Comparison of ENCODE assay signal across 29 cellular contexts in the genomic region with DNA sequence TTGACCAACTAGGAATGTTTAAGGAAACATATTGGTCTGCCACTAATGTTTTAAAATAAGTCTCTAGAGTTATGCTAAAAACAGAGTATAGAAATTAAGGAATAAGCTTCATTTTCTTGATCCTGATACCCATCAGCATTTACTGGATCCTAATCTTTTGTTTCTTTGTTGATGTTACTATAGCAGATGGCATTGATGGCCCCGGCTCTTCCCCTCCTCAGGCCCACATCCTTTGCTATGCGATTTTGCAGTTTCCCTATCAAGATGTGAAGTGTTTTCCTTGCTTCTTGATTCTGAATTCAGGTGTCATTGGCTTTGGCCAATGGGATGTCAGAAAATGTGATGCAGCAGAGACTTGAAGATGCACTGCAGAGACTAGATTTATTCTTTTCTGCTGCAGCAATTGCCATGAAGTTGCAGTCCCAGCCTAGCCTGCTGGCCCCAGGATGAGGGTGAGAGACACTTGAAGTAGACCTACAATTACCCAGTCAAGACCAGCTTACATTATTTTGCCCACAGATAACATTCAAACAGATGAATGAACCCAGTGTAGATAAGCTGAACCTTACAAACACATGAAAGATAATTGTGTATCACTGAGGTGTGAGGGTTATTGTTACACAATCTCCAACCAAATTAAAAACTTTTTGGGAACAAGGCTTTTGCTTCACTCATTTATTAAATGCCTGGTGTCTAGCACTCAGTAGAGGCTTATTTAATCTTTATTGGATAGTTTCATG.
"Had no signal": no experiment of that assay in that cellular context is flagged by ENCODE, and none has a peak within 500 bp of the region (broad histone marks: within the 10 kb centered on the region; RNA-seq: fewer than 3 reads in every experiment).

No MANE protein-coding gene starts in this region.

- DNase-seq: activated CD4-positive, alpha-beta memory T cell treated with anti-CD3 and anti-CD28 coated beads for 36 hours; activated CD4-positive, alpha-beta T cell treated with anti-CD3 and anti-CD28 coated beads for 36 hours; activated CD4-positive, alpha-beta T cell treated with anti-CD3 and anti-CD28 coated beads, Interleukin-2, amount 10 ng/mL, durations not matched to agents 24 days and 14 days; activated CD4-positive, CD25-positive, alpha-beta regulatory T cell; activated CD4-positive, CD25-positive, alpha-beta regulatory T cell treated with anti-CD3 and anti-CD28 coated beads, Interleukin-2, amount 50 U/mL, for 72 hours; activated CD8-positive, alpha-beta memory T cell treated with anti-CD3 and anti-CD28 coated beads, Interleukin-2, amount 10 ng/mL, durations not matched to agents 7 days and 5 days; activated CD8-positive, alpha-beta memory T cell treated with anti-CD3 and anti-CD28 coated beads, Interleukin-2, amount 50 U/mL, for 4 hours; activated CD8-positive, alpha-beta T cell treated with anti-CD3 and anti-CD28 coated beads, Interleukin-2, amount 10 ng/mL, durations not matched to agents 7 days and 5 days; activated gamma-delta T cell treated with Interleukin-2 at 50 U/mL for 16 hours; activated naive CD4-positive, alpha-beta T cell treated with anti-CD3 and anti-CD28 coated beads for 36 hours; activated naive CD8-positive, alpha-beta T cell treated with anti-CD3 and anti-CD28 coated beads, Interleukin-2, amount 10 ng/mL, durations not matched to agents 7 days and 5 days; activated T-cell treated with anti-CD3 and anti-CD28 coated beads, Interleukin-2, amount 50 U/mL, for 1 hour; activated T-cell treated with anti-CD3 and anti-CD28 coated beads, Interleukin-2, amount 50 U/mL, for 72 hours; central memory CD4-positive, alpha-beta T cell; cerebellar nuclear complex; colonic mucosa; effector CD8-positive, alpha-beta T cell; esophagus squamous epithelium; head of caudate nucleus; T-helper 2 cell had no signal

- H3K27ac ChIP-seq: ascending aorta, breast epithelium, cardiac muscle cell, colonic mucosa, epithelial cell of prostate, esophagus squamous epithelium had no signal

- H3K27me3 ChIP-seq: ascending aorta, breast epithelium, cardiac muscle cell, colonic mucosa, esophagus squamous epithelium had no signal

- H3K27me3 Mint-ChIP-seq: activated CD4-positive, alpha-beta memory T cell treated with anti-CD3 and anti-CD28 coated beads for 36 hours; activated CD4-positive, alpha-beta T cell treated with anti-CD3 and anti-CD28 coated beads for 36 hours; activated CD4-positive, alpha-beta T cell treated with anti-CD3 and anti-CD28 coated beads, Interleukin-2, amount 10 ng/mL, durations not matched to agents 24 days and 14 days; activated CD8-positive, alpha-beta memory T cell treated with anti-CD3 and anti-CD28 coated beads, Interleukin-2, amount 10 ng/mL, durations not matched to agents 7 days and 5 days; activated naive CD4-positive, alpha-beta T cell treated with anti-CD3 and anti-CD28 coated beads, Interleukin-2, amount 50 U/mL, for 24 hours; activated naive CD8-positive, alpha-beta T cell treated with anti-CD3 and anti-CD28 coated beads, Interleukin-2, amount 10 ng/mL, durations not matched to agents 7 days and 5 days; brain had no signal

- H3K36me3 ChIP-seq: ascending aorta, breast epithelium, cardiac muscle cell, colonic mucosa, esophagus squamous epithelium had no signal

- H3K4me1 ChIP-seq: ascending aorta, breast epithelium, colonic mucosa, esophagus squamous epithelium had no signal

- H3K36me3 Mint-ChIP-seq: brain had no signal

- FAIRE-seq: endometrium, endothelial cell of umbilical vein, frontal cortex had no signal

- H3K4me3 Mint-ChIP-seq: activated CD4-positive, alpha-beta memory T cell treated with anti-CD3 and anti-CD28 coated beads for 36 hours; activated CD4-positive, alpha-beta T cell treated with anti-CD3 and anti-CD28 coated beads for 36 hours; activated CD4-positive, alpha-beta T cell treated with anti-CD3 and anti-CD28 coated beads, Interleukin-2, amount 10 ng/mL, durations not matched to agents 24 days and 14 days; activated CD8-positive, alpha-beta memory T cell treated with anti-CD3 and anti-CD28 coated beads, Interleukin-2, amount 10 ng/mL, durations not matched to agents 7 days and 5 days; activated CD8-positive, alpha-beta T cell treated with anti-CD3 and anti-CD28 coated beads, Interleukin-2, amount 10 ng/mL, durations not matched to agents 7 days and 5 days; activated naive CD4-positive, alpha-beta T cell treated with anti-CD3 and anti-CD28 coated beads for 36 hours; activated naive CD4-positive, alpha-beta T cell treated with anti-CD3 and anti-CD28 coated beads, Interleukin-2, amount 50 U/mL, for 24 hours; activated naive CD8-positive, alpha-beta T cell treated with anti-CD3 and anti-CD28 coated beads, Interleukin-2, amount 10 ng/mL, durations not matched to agents 7 days and 5 days; activated T-cell treated with anti-CD3 and anti-CD28 coated beads, Interleukin-2, amount 50 U/mL, for 72 hours; brain had no signal

- ATAC-seq: activated CD4-positive, alpha-beta T cell treated with anti-CD3 and anti-CD28 coated beads for 36 hours; activated CD8-positive, alpha-beta memory T cell treated with anti-CD3 and anti-CD28 coated beads, Interleukin-2, amount 10 ng/mL, durations not matched to agents 7 days and 5 days; activated CD8-positive, alpha-beta T cell treated with anti-CD3 and anti-CD28 coated beads, Interleukin-2, amount 10 ng/mL, durations not matched to agents 7 days and 5 days; activated T-cell treated with anti-CD3 and anti-CD28 coated beads, Interleukin-2, amount 50 U/mL, for 72 hours had no signal

- H3K27ac Mint-ChIP-seq: activated CD4-positive, alpha-beta memory T cell treated with anti-CD3 and anti-CD28 coated beads for 36 hours; activated CD4-positive, alpha-beta T cell treated with anti-CD3 and anti-CD28 coated beads for 36 hours; activated CD4-positive, alpha-beta T cell treated with anti-CD3 and anti-CD28 coated beads, Interleukin-2, amount 10 ng/mL, durations not matched to agents 24 days and 14 days; activated CD8-positive, alpha-beta memory T cell treated with anti-CD3 and anti-CD28 coated beads, Interleukin-2, amount 10 ng/mL, durations not matched to agents 7 days and 5 days; activated CD8-positive, alpha-beta T cell treated with anti-CD3 and anti-CD28 coated beads, Interleukin-2, amount 10 ng/mL, durations not matched to agents 7 days and 5 days; activated naive CD4-positive, alpha-beta T cell treated with anti-CD3 and anti-CD28 coated beads for 36 hours; activated naive CD4-positive, alpha-beta T cell treated with anti-CD3 and anti-CD28 coated beads, Interleukin-2, amount 50 U/mL, for 24 hours; activated naive CD8-positive, alpha-beta T cell treated with anti-CD3 and anti-CD28 coated beads, Interleukin-2, amount 10 ng/mL, durations not matched to agents 7 days and 5 days; activated T-cell treated with anti-CD3 and anti-CD28 coated beads, Interleukin-2, amount 50 U/mL, for 72 hours; brain had no signal

- H3K9me3 Mint-ChIP-seq: activated CD4-positive, alpha-beta memory T cell treated with anti-CD3 and anti-CD28 coated beads for 36 hours had no signal

- H3K4me3 ChIP-seq: ascending aorta, breast epithelium, cardiac muscle cell, colonic mucosa, esophagus squamous epithelium had no signal

- H3K4me1 Mint-ChIP-seq: activated CD8-positive, alpha-beta memory T cell treated with anti-CD3 and anti-CD28 coated beads, Interleukin-2, amount 10 ng/mL, durations not matched to agents 7 days and 5 days; activated naive CD8-positive, alpha-beta T cell treated with anti-CD3 and anti-CD28 coated beads, Interleukin-2, amount 10 ng/mL, durations not matched to agents 7 days and 5 days had no signal
